1 cellular context compared by ENCODE assay signal in the genomic region with DNA sequence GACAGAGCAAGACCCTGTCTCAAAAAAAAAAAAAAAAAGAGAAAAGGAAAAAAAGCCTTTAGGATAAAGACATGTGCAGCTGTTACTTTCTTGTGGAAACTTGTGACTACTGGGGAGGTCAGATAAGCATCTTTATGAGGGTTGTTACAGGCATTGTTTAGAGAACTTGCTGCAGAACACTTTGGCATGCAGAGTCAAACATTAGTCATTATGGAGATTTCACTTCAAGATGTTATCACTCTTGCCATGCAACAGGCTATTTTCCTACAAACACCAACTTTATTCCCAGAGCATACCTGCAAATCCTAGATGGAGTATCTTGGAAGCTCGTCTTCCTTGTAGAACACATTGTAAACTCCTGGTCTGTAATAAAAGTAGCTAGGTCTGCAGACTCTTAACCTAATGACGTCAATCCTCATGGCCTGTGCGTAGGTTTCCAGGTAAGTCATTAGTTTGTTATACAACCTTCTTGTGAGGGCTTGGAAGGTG.
A peak's percentile ranks its signal among the peaks of the same experiment; 100 is the strongest.
TF ChIP-seq lines count a peak whose summit lies in the region.

No MANE protein-coding gene starts in this region.

TF ChIP-seq in endothelial cell of umbilical vein, 7 proteins besides CTCF, POLR2A, EP300 and RAD21:
- TF ChIP-seq GATA2 (IDR thresholded peaks at IDR 0.05; ENCODE audit: insufficient read depth, insufficient read length, low read depth, low read length) (peak; percentile 99), FOS (IDR thresholded peaks at IDR 0.05; ENCODE audit: borderline replicate concordance, insufficient read depth, low read length) (peak; percentile 55), POLR2AphosphoS5 (IDR thresholded peaks at IDR 0.05; ENCODE audit: insufficient read depth, low read depth, low read length) (peak; percentile 76), JUN (IDR thresholded peaks at IDR 0.05; ENCODE audit: borderline replicate concordance, insufficient read depth, insufficient read length, low read depth) (peak; percentile 87), MYC (IDR thresholded peaks at IDR 0.05; ENCODE audit: low read depth, low read length) (no peak)
- TF ChIP-seq, protein P1, sequence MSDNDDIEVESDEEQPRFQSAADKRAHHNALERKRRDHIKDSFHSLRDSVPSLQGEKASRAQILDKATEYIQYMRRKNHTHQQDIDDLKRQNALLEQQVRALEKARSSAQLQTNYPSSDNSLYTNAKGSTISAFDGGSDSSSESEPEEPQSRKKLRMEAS (IDR thresholded peaks at IDR 0.05; ENCODE audit: insufficient read depth, insufficient read length), result no peak
TF ChIP-seq in endothelial cell of umbilical vein: peak in this region for 4.
